ENCODE assay signal across 9 cellular contexts in genomic region chr11:35330924-35331323, GRCh38.
DNase-seq lines count a peak whose midpoint lies in the region; ATAC-seq and TF ChIP-seq lines count a peak whose summit lies in the region.
"Had no signal": no experiment of that assay in that cellular context is flagged by ENCODE, and none has a peak within 500 bp of the region (broad histone marks: within the 10 kb centered on the region; RNA-seq: fewer than 3 reads in every experiment).

No MANE protein-coding gene starts in this region.

- H3K4me1 ChIP-seq in MM.1S (ENCODE audit: low read length): peaks cover 19% of the 10 kb centered on the region

- H3K9me3 Mint-ChIP-seq in stimulated activated naive CD8-positive, alpha-beta T cell treated with anti-CD3 and anti-CD28 coated beads, Interleukin-15, Interleukin-2, amounts not matched to agents 100 ng/mL and 50 ng/mL, for 24 hours: peaks cover 8% of the 10 kb centered on the region
- H3K9me3 Mint-ChIP-seq in activated naive CD8-positive, alpha-beta T cell treated with anti-CD3 and anti-CD28 coated beads, Interleukin-2, amount 50 U/mL, for 24 hours: no peaks in the 10 kb centered on the region

- 0 out of 2 replicates have a peak overlapping the region, but pooled peaks have one; percentile 1 for H3K27ac ChIP-seq in MM.1S (ENCODE audit: low read length)

- no peak overlapping the region for H3K4me3 Mint-ChIP-seq in stimulated activated naive CD8-positive, alpha-beta T cell treated with anti-CD3 and anti-CD28 coated beads, Interleukin-15, Interleukin-2, amounts not matched to agents 100 ng/mL and 50 ng/mL, for 24 hours
- H3K4me3 Mint-ChIP-seq in activated naive CD8-positive, alpha-beta T cell treated with anti-CD3 and anti-CD28 coated beads, Interleukin-2, amount 50 U/mL, for 24 hours: no peak overlapping the region

- DNase-seq in stimulated activated naive CD8-positive, alpha-beta T cell treated with anti-CD3 and anti-CD28 coated beads, Interleukin-15, Interleukin-2, amounts not matched to agents 100 U/mL and 50 U/mL, for 24 hours: no peak
- peak; percentile 50 for DNase-seq in MM.1S
- DNase-seq in activated naive CD8-positive, alpha-beta T cell treated with anti-CD3 and anti-CD28 coated beads, Interleukin-2, amount 50 U/mL, for 24 hours: no peak
- no peak for DNase-seq in OCI-M1 (lab: John Stamatoyannopoulos, UW)
- no peak for DNase-seq in DMS114 treated with DMSO at 0.1 percent for 48 hours (lab: John Stamatoyannopoulos, UW; ENCODE audit: unreplicated experiment)
- no peak for DNase-seq in putamen (ENCODE audit: low spot score)
- DNase-seq in GDM1 (lab: John Stamatoyannopoulos, UW): no peak
- DNase-seq: SW 1271 had no signal

- no peaks in the 10 kb centered on the region for H3K27me3 Mint-ChIP-seq in stimulated activated naive CD8-positive, alpha-beta T cell treated with anti-CD3 and anti-CD28 coated beads, Interleukin-15, Interleukin-2, amounts not matched to agents 100 ng/mL and 50 ng/mL, for 24 hours
- no peaks in the 10 kb centered on the region for H3K27me3 Mint-ChIP-seq in activated naive CD8-positive, alpha-beta T cell treated with anti-CD3 and anti-CD28 coated beads, Interleukin-2, amount 50 U/mL, for 24 hours

- peak overlapping the region; percentile 12 for H2AFZ ChIP-seq in MM.1S (ENCODE audit: low read length)

- no peaks in the 10 kb centered on the region for H3F3A ChIP-seq in MM.1S (ENCODE audit: insufficient read depth, low read length)

- H3K36me3 Mint-ChIP-seq in stimulated activated naive CD8-positive, alpha-beta T cell treated with anti-CD3 and anti-CD28 coated beads, Interleukin-15, Interleukin-2, amounts not matched to agents 100 ng/mL and 50 ng/mL, for 24 hours (ENCODE audit: low read depth): peaks cover 5% of the 10 kb centered on the region
- peaks cover 2% of the 10 kb centered on the region for H3K36me3 Mint-ChIP-seq in activated naive CD8-positive, alpha-beta T cell treated with anti-CD3 and anti-CD28 coated beads, Interleukin-2, amount 50 U/mL, for 24 hours (ENCODE audit: low read depth)

- H3K4me2 ChIP-seq in MM.1S (ENCODE audit: low read depth, low read length): no peak overlapping the region; the same call in 1 of the 2 replicates

- H3K9me2 ChIP-seq in MM.1S (replicated peaks; ENCODE audit: insufficient read depth, low read length): no peaks in the 10 kb centered on the region

- H3K9me3 ChIP-seq in MM.1S (replicated peaks; ENCODE audit: insufficient read depth, low read length): no peaks in the 10 kb centered on the region

- no peaks in the 10 kb centered on the region for H3K36me3 ChIP-seq in MM.1S (replicated peaks; ENCODE audit: insufficient read depth, low read length)

- H3K79me2 ChIP-seq in MM.1S (ENCODE audit: low read length): no peaks in the 10 kb centered on the region

- peak overlapping the region; percentile 0 for H3K27ac Mint-ChIP-seq in stimulated activated naive CD8-positive, alpha-beta T cell treated with anti-CD3 and anti-CD28 coated beads, Interleukin-15, Interleukin-2, amounts not matched to agents 100 ng/mL and 50 ng/mL, for 24 hours
- H3K27ac Mint-ChIP-seq in activated naive CD8-positive, alpha-beta T cell treated with anti-CD3 and anti-CD28 coated beads, Interleukin-2, amount 50 U/mL, for 24 hours: peak overlapping the region; percentile 40

- no peak for TF ChIP-seq CTCF in MM.1S (IDR thresholded peaks at IDR 0.05; ENCODE audit: low read length)

- H3K4me1 Mint-ChIP-seq in stimulated activated naive CD8-positive, alpha-beta T cell treated with anti-CD3 and anti-CD28 coated beads, Interleukin-15, Interleukin-2, amounts not matched to agents 100 ng/mL and 50 ng/mL, for 24 hours (ENCODE audit: low read depth): peaks cover 44% of the 10 kb centered on the region
- H3K4me1 Mint-ChIP-seq in activated naive CD8-positive, alpha-beta T cell treated with anti-CD3 and anti-CD28 coated beads, Interleukin-2, amount 50 U/mL, for 24 hours: peaks cover 40% of the 10 kb centered on the region

- no peak for ATAC-seq in stimulated activated naive CD8-positive, alpha-beta T cell treated with anti-CD3 and anti-CD28 coated beads, Interleukin-15, Interleukin-2, amounts not matched to agents 100 U/mL and 50 U/mL, for 24 hours
- ATAC-seq in activated naive CD8-positive, alpha-beta T cell treated with anti-CD3 and anti-CD28 coated beads, Interleukin-2, amount 50 U/mL, for 24 hours: peak; percentile 43

- H3K4me3 ChIP-seq in MM.1S (ENCODE audit: low read length): no peak overlapping the region

- no peaks in the 10 kb centered on the region for H4K20me1 ChIP-seq in MM.1S (ENCODE audit: insufficient read depth, low read length)

- H3K27me3 ChIP-seq in MM.1S (replicated peaks; ENCODE audit: insufficient read depth, low read length): no peaks in the 10 kb centered on the region

- H3K9ac ChIP-seq in MM.1S (ENCODE audit: low read length): no peak overlapping the region
